ENCODE assay signal across 29 cellular contexts in the genomic region with DNA sequence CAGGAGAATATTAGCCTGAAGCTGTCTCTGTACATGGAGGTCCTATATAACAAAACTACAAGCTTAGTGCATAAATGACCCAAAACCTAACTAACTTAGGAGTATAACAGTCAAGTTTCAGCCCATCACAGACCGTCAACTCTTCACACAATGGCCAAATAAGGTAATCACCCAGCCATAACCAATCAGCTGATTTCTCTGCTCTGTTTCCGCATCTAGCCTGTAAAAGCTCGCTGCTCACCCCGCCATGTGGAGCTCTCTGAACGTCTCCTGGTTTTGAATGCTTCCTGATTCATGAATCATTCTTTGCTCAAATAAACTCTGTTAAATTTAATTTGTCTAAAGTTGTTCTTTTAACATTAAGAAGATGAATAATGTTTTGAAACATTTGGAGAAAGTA.
A peak's percentile ranks its signal among the peaks of the same experiment; 100 is the strongest.
DNase-seq lines count a peak whose midpoint lies in the region; ATAC-seq and TF ChIP-seq lines count a peak whose summit lies in the region.
"Had no signal": no experiment of that assay in that cellular context is flagged by ENCODE, and none has a peak within 500 bp of the region (broad histone marks: within the 10 kb centered on the region; RNA-seq: fewer than 3 reads in every experiment).

No MANE protein-coding gene starts in this region.

- H3K9me3 Mint-ChIP-seq in endothelial cell (ENCODE audit: unreplicated experiment), result no peaks in the 10 kb centered on the region
- H3K9me3 Mint-ChIP-seq: stimulated activated memory B cell treated with anti-CD40 and anti-IgM and Interleukin-4, amounts not matched to agents 10 μg/mL and 1 μg/mL and 100 μg/mL, for 72 hours; type B pancreatic cell had no signal

- DNase-seq in HEK293T (ENCODE audit: extremely low spot score) (peak; percentile 3), SK-MEL-5 (ENCODE audit: low read depth, low spot score) (peak; percentile 10), fibroblast of lung (ENCODE audit: low read depth in 2 of 2) (peak; percentile 1 to 6), heart right ventricle (no peak), endothelial cell (ENCODE audit: low spot score) (no peak), smooth muscle cell (lab: John Stamatoyannopoulos, UW; ENCODE audit: unreplicated experiment) (no peak), psoas muscle (no peak)
- DNase-seq: activated CD4-positive, alpha-beta T cell treated with anti-CD3 and anti-CD28 coated beads, Interleukin-2, amount 50 U/mL, for 4 hours; activated CD8-positive, alpha-beta memory T cell treated with anti-CD3 and anti-CD28 coated beads, Interleukin-2, amount 10 ng/mL, durations not matched to agents 7 days and 5 days; activated T-cell treated with anti-CD3 and anti-CD28 coated beads, Interleukin-2, amount 50 U/mL, for 72 hours; CD8-positive, alpha-beta memory T cell; dermis blood vessel endothelial cell; DMS 273 treated with DMSO at 0.1 percent for 48 hours; MV-4-11; NCI-H1436; NCI-H2107; NCI-H345; NCI-H774; nucleus accumbens; RPMI8226; substantia nigra; T-helper 17 cell had no signal

- no peak for ATAC-seq in heart right ventricle
- no peak for ATAC-seq in psoas muscle
- ATAC-seq: activated CD4-positive, CD25-positive, alpha-beta regulatory T cell treated with anti-CD3 and anti-CD28 coated beads, Interleukin-2, amount 50 U/mL, for 24 hours; activated CD8-positive, alpha-beta memory T cell treated with anti-CD3 and anti-CD28 coated beads, Interleukin-2, amount 10 ng/mL, durations not matched to agents 7 days and 5 days; activated T-cell treated with anti-CD3 and anti-CD28 coated beads, Interleukin-2, amount 50 U/mL, for 72 hours; SK-N-SH treated with all-trans-retinoic acid at 6 μM for 48 hours; stimulated activated memory B cell treated with anti-CD40 and anti-IgM and Interleukin-4, amounts not matched to agents 10 μg/mL and 1 μg/mL and 100 μg/mL, for 72 hours; T-helper 17 cell had no signal

- H3K27me3 Mint-ChIP-seq in endothelial cell (ENCODE audit: unreplicated experiment), result no peaks in the 10 kb centered on the region
- H3K27me3 Mint-ChIP-seq: activated CD8-positive, alpha-beta memory T cell treated with anti-CD3 and anti-CD28 coated beads, Interleukin-2, amount 10 ng/mL, durations not matched to agents 7 days and 5 days; B cell; CD8-positive, alpha-beta memory T cell; central memory CD8-positive, alpha-beta T cell; stimulated activated memory B cell treated with anti-CD40 and anti-IgM and Interleukin-4, amounts not matched to agents 10 μg/mL and 1 μg/mL and 100 μg/mL, for 72 hours; T-helper 17 cell; type B pancreatic cell had no signal

- H3K27ac ChIP-seq in fibroblast of lung (ENCODE audit: insufficient read depth, low read length), result no peak overlapping the region
- no peak overlapping the region for H3K27ac ChIP-seq in heart right ventricle
- no peak overlapping the region for H3K27ac ChIP-seq in smooth muscle cell (ENCODE audit: low read depth)
- H3K27ac ChIP-seq in psoas muscle, result no peak overlapping the region

- no peaks in the 10 kb centered on the region for H3K27me3 ChIP-seq in fibroblast of lung (ENCODE audit: control insufficient read depth, insufficient read depth, low read length)
- H3K27me3 ChIP-seq in neuron (ENCODE audit: insufficient read depth, low read length), result no peaks in the 10 kb centered on the region
- no peaks in the 10 kb centered on the region for H3K27me3 ChIP-seq in heart right ventricle
- H3K27me3 ChIP-seq in smooth muscle cell (ENCODE audit: low read depth), result no peaks in the 10 kb centered on the region
- no peaks in the 10 kb centered on the region for H3K27me3 ChIP-seq in psoas muscle (ENCODE audit: insufficient read depth in 3 of 3, low read length in 2 of 3)

- H3K4me1 Mint-ChIP-seq in endothelial cell (ENCODE audit: unreplicated experiment), result peaks cover 6% of the 10 kb centered on the region
- H3K4me1 Mint-ChIP-seq: activated CD8-positive, alpha-beta memory T cell treated with anti-CD3 and anti-CD28 coated beads, Interleukin-2, amount 10 ng/mL, durations not matched to agents 7 days and 5 days; B cell; CD8-positive, alpha-beta memory T cell; central memory CD8-positive, alpha-beta T cell; stimulated activated memory B cell treated with anti-CD40 and anti-IgM and Interleukin-4, amounts not matched to agents 10 μg/mL and 1 μg/mL and 100 μg/mL, for 72 hours; T-helper 17 cell had no signal

- no peaks in the 10 kb centered on the region for H3F3A ChIP-seq in smooth muscle cell (ENCODE audit: low read depth)

- CTCF ChIA-PET in HEK293T (lab: Yijun Ruan, JAX), result no interaction called here

- H3K27ac Mint-ChIP-seq in endothelial cell (ENCODE audit: unreplicated experiment), result no peak overlapping the region
- H3K27ac Mint-ChIP-seq: activated CD8-positive, alpha-beta memory T cell treated with anti-CD3 and anti-CD28 coated beads, Interleukin-2, amount 10 ng/mL, durations not matched to agents 7 days and 5 days; activated T-cell treated with anti-CD3 and anti-CD28 coated beads, Interleukin-2, amount 50 U/mL, for 72 hours; B cell; CD8-positive, alpha-beta memory T cell; stimulated activated memory B cell treated with anti-CD40 and anti-IgM and Interleukin-4, amounts not matched to agents 10 μg/mL and 1 μg/mL and 100 μg/mL, for 72 hours; T-helper 17 cell; type B pancreatic cell had no signal

- H3K79me2 ChIP-seq in fibroblast of lung (ENCODE audit: control insufficient read depth, insufficient read depth, low read length) (no peaks in the 10 kb centered on the region), smooth muscle cell (ENCODE audit: low read depth) (no peaks in the 10 kb centered on the region)

- no peak for TF ChIP-seq CTCF in fibroblast of lung (conservative IDR thresholded peaks at IDR 0.05 in 1 of 2, IDR thresholded peaks at IDR 0.05 in 1 of 2; ENCODE audit: low read depth in 1 of 2, low read length in 2 of 2)
- TF ChIP-seq CTCF in heart right ventricle (IDR thresholded peaks at IDR 0.05), result no peak
- TF ChIP-seq CTCF in endothelial cell (IDR thresholded peaks at IDR 0.05; ENCODE audit: unreplicated experiment), result no peak
- TF ChIP-seq CTCF in smooth muscle cell (IDR thresholded peaks at IDR 0.05; ENCODE audit: borderline replicate concordance, insufficient read depth, poor library complexity, severe bottlenecking), result no peak
- no peak for TF ChIP-seq CTCF in psoas muscle (IDR thresholded peaks at IDR 0.05)

- no peak overlapping the region for H3K4me3 Mint-ChIP-seq in endothelial cell (ENCODE audit: unreplicated experiment)
- H3K4me3 Mint-ChIP-seq: activated CD8-positive, alpha-beta memory T cell treated with anti-CD3 and anti-CD28 coated beads, Interleukin-2, amount 10 ng/mL, durations not matched to agents 7 days and 5 days; activated T-cell treated with anti-CD3 and anti-CD28 coated beads, Interleukin-2, amount 50 U/mL, for 72 hours; B cell; CD8-positive, alpha-beta memory T cell; central memory CD8-positive, alpha-beta T cell; stimulated activated memory B cell treated with anti-CD40 and anti-IgM and Interleukin-4, amounts not matched to agents 10 μg/mL and 1 μg/mL and 100 μg/mL, for 72 hours; T-helper 17 cell; type B pancreatic cell had no signal

- H3K4me1 ChIP-seq in fibroblast of lung (ENCODE audit: control insufficient read depth, extremely low read depth, insufficient read depth, low read length), result no peaks in the 10 kb centered on the region
- H3K4me1 ChIP-seq in neuron (ENCODE audit: insufficient read depth, low read length), result no peaks in the 10 kb centered on the region
- H3K4me1 ChIP-seq in heart right ventricle, result no peaks in the 10 kb centered on the region
- H3K4me1 ChIP-seq in smooth muscle cell (ENCODE audit: low read depth), result no peaks in the 10 kb centered on the region
- no peaks in the 10 kb centered on the region for H3K4me1 ChIP-seq in psoas muscle

- H3K36me3 ChIP-seq in fibroblast of lung (ENCODE audit: control insufficient read depth, insufficient read depth, low read length), result no peaks in the 10 kb centered on the region
- no peaks in the 10 kb centered on the region for H3K36me3 ChIP-seq in neuron (ENCODE audit: insufficient read depth, low read length)
- no peaks in the 10 kb centered on the region for H3K36me3 ChIP-seq in heart right ventricle
- no peaks in the 10 kb centered on the region for H3K36me3 ChIP-seq in smooth muscle cell (ENCODE audit: low read depth)
- no peaks in the 10 kb centered on the region for H3K36me3 ChIP-seq in psoas muscle (ENCODE audit: insufficient read depth in 1 of 2, low read depth in 1 of 2)

- no peak overlapping the region for H3K4me3 ChIP-seq in fibroblast of lung (replicated peaks in 1 of 4; ENCODE audit: control extremely low read depth in 1 of 4, insufficient read depth in 1 of 4, low read depth in 3 of 4, low read length in 4 of 4)
- H3K4me3 ChIP-seq in neuron (ENCODE audit: low read length), result no peak overlapping the region
- H3K4me3 ChIP-seq in heart right ventricle, result no peak overlapping the region
- no peak overlapping the region for H3K4me3 ChIP-seq in smooth muscle cell
- H3K4me3 ChIP-seq in psoas muscle, result no peak overlapping the region

- H3K9ac ChIP-seq in fibroblast of lung (ENCODE audit: insufficient read depth, low read length), result no peak overlapping the region
- H3K9ac ChIP-seq in smooth muscle cell (ENCODE audit: low read depth), result no peak overlapping the region

- H4K20me1 ChIP-seq in fibroblast of lung (ENCODE audit: control insufficient read depth, extremely low read depth, insufficient read depth, low read length), result no peaks in the 10 kb centered on the region
- no peaks in the 10 kb centered on the region for H4K20me1 ChIP-seq in smooth muscle cell (ENCODE audit: low read depth)

- H3K4me2 ChIP-seq in fibroblast of lung (ENCODE audit: extremely low read depth, insufficient read depth, low read length) (no peak overlapping the region), smooth muscle cell (no peak overlapping the region)

- in situ Hi-C loops in SK-MEL-5 (cut with HindIII; ENCODE audit: low pct_unique_long_range_greater_than_20kb, low sequenced_read_pairs), result no loop called here

- no peaks in the 10 kb centered on the region for H3K36me3 Mint-ChIP-seq in endothelial cell (ENCODE audit: low read depth, unreplicated experiment)
- H3K36me3 Mint-ChIP-seq: activated CD8-positive, alpha-beta memory T cell treated with anti-CD3 and anti-CD28 coated beads, Interleukin-2, amount 10 ng/mL, durations not matched to agents 7 days and 5 days; CD8-positive, alpha-beta memory T cell; stimulated activated memory B cell treated with anti-CD40 and anti-IgM and Interleukin-4, amounts not matched to agents 10 μg/mL and 1 μg/mL and 100 μg/mL, for 72 hours; type B pancreatic cell had no signal

- intact Hi-C loops in heart right ventricle (cut with DNase I), result no loop called here
- intact Hi-C loops in psoas muscle (cut with DNase I), result no loop called here

- no peak overlapping the region for H2AFZ ChIP-seq in fibroblast of lung (ENCODE audit: low read length)
- peak overlapping the region; percentile 26 for H2AFZ ChIP-seq in neuron (ENCODE audit: low read depth, low read length)
- H2AFZ ChIP-seq in smooth muscle cell (ENCODE audit: low read depth), result no peak overlapping the region

- POLR2A ChIA-PET in HEK293T (lab: Yijun Ruan, JAX), result no interaction called here

- H3K9me3 ChIP-seq in fibroblast of lung (ENCODE audit: control insufficient read depth, insufficient read depth, low read depth, low read length), result no peaks in the 10 kb centered on the region
- no peaks in the 10 kb centered on the region for H3K9me3 ChIP-seq in neuron (ENCODE audit: low read length)
- no peaks in the 10 kb centered on the region for H3K9me3 ChIP-seq in heart right ventricle
- no peaks in the 10 kb centered on the region for H3K9me3 ChIP-seq in smooth muscle cell (replicated peaks; ENCODE audit: low read depth)
- H3K9me3 ChIP-seq in psoas muscle, result no peaks in the 10 kb centered on the region

- 78 to 82% methylated on average over 5 of the region's 5 CpGs for WGBS in heart right ventricle, 2 donors
- 84% methylated on average over 5 of the region's 5 CpGs for WGBS in smooth muscle cell (ENCODE audit: low lambda C conversion rate)
- WGBS in psoas muscle, 3 donors, result 69 to 74% (median 71%) methylated on average over 5 of the region's 5 CpGs

Comparison
In these comparisons a context has a peak if more than half of its experiments do, and no peak if none do; other contexts are left out.
1. DNase-seq: peak in HEK293T (single experiment), SK-MEL-5 (single experiment) and fibroblast of lung (2 of 2); none in heart right ventricle (0 of 2), endothelial cell (single experiment), smooth muscle cell (single experiment) and psoas muscle (0 of 2).